ENCODE assay signal across 19 cellular contexts in the genomic region with DNA sequence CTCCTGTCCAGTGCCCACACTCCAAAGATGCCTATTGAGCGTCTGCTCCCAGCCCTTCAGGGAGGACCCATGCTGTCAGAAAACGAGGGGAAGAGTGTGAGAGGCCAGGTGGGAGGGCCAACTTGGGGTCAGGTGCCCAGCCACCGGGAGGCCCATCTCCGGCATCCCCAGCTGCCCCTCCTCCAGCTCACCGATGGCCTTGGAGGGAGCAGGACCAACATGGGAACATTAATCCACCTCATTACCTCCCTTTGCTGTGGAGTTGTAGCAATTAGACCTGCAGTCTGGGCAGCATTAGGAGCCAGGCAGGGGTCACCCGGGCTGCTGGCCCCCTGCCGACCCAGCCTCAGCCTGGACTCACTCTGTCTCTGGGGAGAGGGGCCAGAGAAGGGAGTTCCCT.
"Had no signal": no experiment of that assay in that cellular context is flagged by ENCODE, and none has a peak within 500 bp of the region (broad histone marks: within the 10 kb centered on the region; RNA-seq: fewer than 3 reads in every experiment).

No MANE protein-coding gene starts in this region.

- H3K9me3 Mint-ChIP-seq: dendritic cell treated with granulocyte-macrophage colony-stimulating factor and Interleukin-4, amounts not matched to agents 40 ng/mL and 50 ng/mL, for 4 days had no signal

- H3K27me3 ChIP-seq: right atrium auricular region, testis had no signal

- H3K27ac Mint-ChIP-seq: dendritic cell treated with granulocyte-macrophage colony-stimulating factor and Interleukin-4, amounts not matched to agents 40 ng/mL and 50 ng/mL, for 4 days; effector memory CD8-positive, alpha-beta T cell; naive thymus-derived CD4-positive, alpha-beta T cell; nephron progenitor cell had no signal

- H3K9me3 ChIP-seq: sigmoid colon, testis, upper lobe of right lung had no signal

- DNase-seq: effector memory CD8-positive, alpha-beta T cell; esophagus squamous epithelium; foreskin fibroblast; mesendoderm; naive thymus-derived CD4-positive, alpha-beta T cell; nephron progenitor cell; sigmoid colon; stimulated activated CD4-positive, alpha-beta T cell treated with anti-CD3 and anti-CD28 coated beads, Interleukin-2, amount 100 ng/mL, for 24 hours; stimulated activated CD4-positive, alpha-beta T cell treated with anti-CD3 and anti-CD28 coated beads, Interleukin-4, amount 100 ng/mL, for 4 hours; stimulated activated naive B cell treated with anti-CD40 and anti-IgM and Interleukin-4, amounts not matched to agents 10 μg/mL and 1 μg/mL and 100 μg/mL, for 72 hours; stimulated activated naive CD8-positive, alpha-beta T cell treated with anti-CD3 and anti-CD28 coated beads, Interleukin-15, amount 100 ng/mL, for 72 hours; testis; upper lobe of right lung had no signal

- H3K36me3 Mint-ChIP-seq: naive thymus-derived CD4-positive, alpha-beta T cell had no signal

- H3K4me1 ChIP-seq: esophagus squamous epithelium, gastroesophageal sphincter, right atrium auricular region, sigmoid colon, testis, tibial nerve, upper lobe of right lung had no signal

- H3K4me3 Mint-ChIP-seq: dendritic cell treated with granulocyte-macrophage colony-stimulating factor and Interleukin-4, amounts not matched to agents 40 ng/mL and 50 ng/mL, for 4 days; effector memory CD8-positive, alpha-beta T cell; naive thymus-derived CD4-positive, alpha-beta T cell; nephron progenitor cell; stimulated activated naive B cell treated with anti-CD40 and anti-IgM and Interleukin-4, amounts not matched to agents 10 μg/mL and 1 μg/mL and 100 μg/mL, for 72 hours; stimulated activated naive CD8-positive, alpha-beta T cell treated with anti-CD3 and anti-CD28 coated beads, Interleukin-15, amount 100 ng/mL, for 72 hours had no signal

- H3K27ac ChIP-seq: esophagus squamous epithelium, gastroesophageal sphincter, hepatocyte, right atrium auricular region, sigmoid colon, skin epidermis, testis, tibial nerve, upper lobe of right lung had no signal

- H3K4me1 Mint-ChIP-seq: naive thymus-derived CD4-positive, alpha-beta T cell; stimulated activated naive B cell treated with anti-CD40 and anti-IgM and Interleukin-4, amounts not matched to agents 10 μg/mL and 1 μg/mL and 100 μg/mL, for 72 hours; stimulated activated naive CD8-positive, alpha-beta T cell treated with anti-CD3 and anti-CD28 coated beads, Interleukin-15, amount 100 ng/mL, for 72 hours had no signal

- H3K4me3 ChIP-seq: esophagus squamous epithelium, gastroesophageal sphincter, hepatocyte, right atrium auricular region, sigmoid colon, skin epidermis, testis, tibial nerve, upper lobe of right lung had no signal

- H3K36me3 ChIP-seq: esophagus squamous epithelium, gastroesophageal sphincter, right atrium auricular region, sigmoid colon, tibial nerve, upper lobe of right lung had no signal
